ENCODE assay signal across 8 cellular contexts in genomic region chr15:26106556-26106955, GRCh38.
"Had no signal": no experiment of that assay in that cellular context is flagged by ENCODE, and none has a peak within 500 bp of the region (broad histone marks: within the 10 kb centered on the region; RNA-seq: fewer than 3 reads in every experiment).

No MANE protein-coding gene starts in this region.

- H2AFZ ChIP-seq: GM23338 had no signal

- DNase-seq: H9, HCEC 1CT, KBM-7 had no signal

- H3K4me3 ChIP-seq: GM23338 had no signal

- H3K27ac Mint-ChIP-seq: GM23338, H9, IgD-negative memory B cell had no signal

- FAIRE-seq: H1, H54, HTR-8/SVneo had no signal

- ATAC-seq: GM23338 had no signal

- H3K4me2 ChIP-seq: GM23338 had no signal
